8 cellular contexts compared by ENCODE assay signal in the genomic region with DNA sequence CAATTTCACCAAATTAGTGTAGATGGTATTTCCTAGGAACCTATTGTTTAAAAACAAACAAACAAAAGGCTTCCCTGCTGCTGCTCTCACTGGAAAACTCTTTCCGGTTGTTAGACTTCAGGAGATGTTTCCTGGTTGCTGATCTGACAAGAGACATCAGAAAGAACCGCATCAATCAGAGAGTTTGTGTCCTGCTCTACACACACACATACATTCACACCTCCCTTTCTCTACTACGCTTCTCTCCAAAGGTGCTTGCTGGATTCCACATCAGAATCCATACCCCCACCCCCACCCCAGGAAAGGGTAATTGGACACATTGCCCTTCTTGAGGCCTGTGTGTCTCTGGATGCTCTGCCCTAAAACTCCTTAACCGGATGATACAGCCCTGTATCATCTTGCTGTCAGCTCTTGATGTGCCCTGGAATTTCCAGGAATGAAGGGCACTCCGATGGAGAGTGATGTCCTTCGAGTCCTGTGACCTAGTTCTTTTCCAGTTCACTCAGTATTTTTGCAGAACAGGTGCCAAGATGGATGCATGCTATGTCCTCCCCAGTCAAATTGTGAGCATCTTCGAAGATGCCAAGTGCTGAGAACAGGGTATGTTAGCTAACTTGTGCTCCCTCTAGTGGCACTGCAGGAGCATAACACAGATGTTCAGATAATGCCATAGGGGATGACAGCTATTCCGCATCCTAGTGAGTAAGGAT.
A peak's percentile ranks its signal among the peaks of the same experiment; 100 is the strongest.
DNase-seq lines count a peak whose midpoint lies in the region; ATAC-seq, FAIRE-seq and TF ChIP-seq lines count a peak whose summit lies in the region.

No MANE protein-coding gene starts in this region.

- POLR2A ChIA-PET in naive thymus-derived CD4-positive, alpha-beta T cell (lab: Charles Lee): no interaction called here

- TF ChIP-seq CTCF in esophagus squamous epithelium (IDR thresholded peaks at IDR 0.05): peak; percentile 37 to 93 (median 84)

- FAIRE-seq in urothelium cell line (lab: Jason Lieb, UNC): peak; percentile 52

- no peak overlapping the region for H3K27ac Mint-ChIP-seq in naive thymus-derived CD4-positive, alpha-beta T cell

- DNase-seq in COR-L47 (lab: John Stamatoyannopoulos, UW): peak; percentile 63
- peak; percentile 31 for DNase-seq in GM19240 (ENCODE audit: insufficient read length, low spot score)
- peak; percentile 56 to 85 for DNase-seq in NCI-H446 (lab: John Stamatoyannopoulos, UW)
- peak; percentile 4 to 23 for DNase-seq in activated CD4-positive, alpha-beta T cell treated with anti-CD3 and anti-CD28 coated beads, Interleukin-2, amount 50 U/mL, for 48 hours
- DNase-seq in esophagus squamous epithelium (lab: John Stamatoyannopoulos, UW): no peak
- DNase-seq in naive thymus-derived CD4-positive, alpha-beta T cell: peak in 6 of 9 donors; percentile 21 to 49 (median 33)
- peak; percentile 73 for DNase-seq in urothelium cell line (ENCODE audit: low spot score)

- no peak for TF ChIP-seq POLR2A in esophagus squamous epithelium (IDR thresholded peaks at IDR 0.05)

- peaks cover 0 to 4% (median 0%) of the 10 kb centered on the region in 5 donors for H3K36me3 Mint-ChIP-seq in naive thymus-derived CD4-positive, alpha-beta T cell

- peak; percentile 90 for ATAC-seq in HG03432 (IDR thresholded peaks at IDR 0.05; ENCODE audit: unreplicated experiment)
- ATAC-seq in naive thymus-derived CD4-positive, alpha-beta T cell: peak; percentile 74

- 32% methylated on average over 8 of the region's 8 CpGs for WGBS in esophagus squamous epithelium, 2 donors

- CTCF ChIA-PET in naive thymus-derived CD4-positive, alpha-beta T cell (lab: Charles Lee): interaction anchor here (0.7 to 1.5 kb wide), 4 partner anchors 43 to 490 kb away, joined by 3 to 7 read pairs (median 4); no protein-coding TSS in a partner anchor

- peaks cover 0 to 24% (median 0%) of the 10 kb centered on the region in 4 donors for H3K27me3 ChIP-seq in esophagus squamous epithelium
- H3K27me3 ChIP-seq in naive thymus-derived CD4-positive, alpha-beta T cell (ENCODE audit: control insufficient read depth in 2 of 2, insufficient read depth in 2 of 2, low read length in 2 of 2): no peaks in the 10 kb centered on the region

- H3K4me3 Mint-ChIP-seq in naive thymus-derived CD4-positive, alpha-beta T cell: no peak overlapping the region

- no peaks in the 10 kb centered on the region for H3K9me3 ChIP-seq in esophagus squamous epithelium
- H3K9me3 ChIP-seq in naive thymus-derived CD4-positive, alpha-beta T cell (ENCODE audit: control insufficient read depth in 2 of 3, low read length in 3 of 3): no peaks in the 10 kb centered on the region

- H3K4me1 Mint-ChIP-seq in naive thymus-derived CD4-positive, alpha-beta T cell: no peaks in the 10 kb centered on the region

- intact Hi-C loops in esophagus squamous epithelium (cut with DNase I): no loop called here
- intact Hi-C loops in naive thymus-derived CD4-positive, alpha-beta T cell (cut with micrococcal nuclease): loop anchor here in 1 of 2 donors (1.0 kb wide), 3 partner anchors 350 to 487 kb away; no protein-coding TSS in a partner anchor

- no peaks in the 10 kb centered on the region for H3K4me1 ChIP-seq in esophagus squamous epithelium
- no peaks in the 10 kb centered on the region for H3K4me1 ChIP-seq in naive thymus-derived CD4-positive, alpha-beta T cell (ENCODE audit: control insufficient read depth in 2 of 2, insufficient read depth in 2 of 2, low read length in 2 of 2)

- H3K36me3 ChIP-seq in esophagus squamous epithelium: no peaks in the 10 kb centered on the region
- no peaks in the 10 kb centered on the region for H3K36me3 ChIP-seq in naive thymus-derived CD4-positive, alpha-beta T cell (ENCODE audit: control insufficient read depth in 2 of 3, insufficient read depth in 3 of 3, low read length in 3 of 3)

- no peak overlapping the region for H3K27ac ChIP-seq in esophagus squamous epithelium
- H3K27ac ChIP-seq in naive thymus-derived CD4-positive, alpha-beta T cell (ENCODE audit: low read depth, low read length): no peak overlapping the region

- H3K9me3 Mint-ChIP-seq in naive thymus-derived CD4-positive, alpha-beta T cell: peaks cover 0 to 11% (median 3%) of the 10 kb centered on the region in 11 donors

- no peak overlapping the region for H3K4me3 ChIP-seq in esophagus squamous epithelium
- no peak overlapping the region for H3K4me3 ChIP-seq in naive thymus-derived CD4-positive, alpha-beta T cell (ENCODE audit: low read length)

- peaks cover 14 to 35% (median 31%) of the 10 kb centered on the region in 5 donors for H3K27me3 Mint-ChIP-seq in naive thymus-derived CD4-positive, alpha-beta T cell
